Comparison of ENCODE assay signal across 1 cellular context in the genomic region with DNA sequence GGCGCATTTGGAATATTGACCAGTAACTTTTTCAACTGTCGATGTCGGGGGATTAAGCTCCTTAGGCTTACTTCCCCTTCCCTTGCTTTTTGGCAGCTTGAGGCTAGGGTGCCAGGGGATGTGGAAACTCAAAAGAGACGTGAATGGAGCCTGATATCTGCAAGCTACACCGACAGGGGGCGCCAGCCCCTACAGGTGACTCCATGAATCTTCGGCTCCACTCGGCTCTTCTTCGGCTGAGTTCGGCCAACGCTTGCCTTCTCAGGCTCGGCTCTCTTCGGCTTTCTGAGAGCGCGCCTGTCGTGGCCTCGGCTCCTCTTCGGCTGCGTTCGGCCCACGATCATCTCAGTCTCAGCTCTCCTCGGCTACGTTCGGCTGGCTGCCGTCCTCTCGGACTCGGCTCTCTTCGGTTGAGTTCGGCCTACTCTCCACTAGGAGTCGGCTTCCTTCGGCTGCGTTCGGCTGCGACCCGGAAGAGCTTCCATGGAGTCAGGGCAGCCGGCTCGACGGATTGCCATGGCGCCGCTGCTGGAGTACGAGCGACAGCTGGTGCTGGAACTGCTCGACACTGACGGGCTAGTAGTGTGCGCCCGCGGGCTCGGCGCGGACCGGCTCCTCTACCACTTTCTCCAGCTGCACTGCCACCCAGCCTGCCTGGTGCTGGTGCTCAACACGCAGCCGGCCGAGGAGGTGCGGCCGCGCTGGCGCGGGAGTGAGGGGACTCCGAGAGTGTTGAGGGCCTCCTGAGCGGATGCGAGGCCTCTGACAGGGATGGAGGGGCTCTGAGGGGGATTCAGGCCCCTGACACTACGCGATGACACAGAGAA.
TF ChIP-seq lines count a peak whose summit lies in the region.

Gene ERCC4 (plus strand): TSS at position 472 of the 827 bp plus-strand sequence. CDS start 12 bp downstream, at position 484.

TF ChIP-seq in GM12878, 131 proteins besides CTCF, POLR2A, EP300 and RAD21 (continued from another document):
- TF ChIP-seq REST (IDR thresholded peaks at IDR 0.05; ENCODE audit: low read depth, low read length) (no peak), HDGF (IDR thresholded peaks at IDR 0.05) (peak; percentile 96), MAX (IDR thresholded peaks at IDR 0.05; ENCODE audit: low read depth, low read length) (0 out of 2 replicates have a peak, but pooled peaks have one; percentile 36), NFXL1 (IDR thresholded peaks at IDR 0.05; ENCODE audit: borderline replicate concordance) (no peak), NBN (IDR thresholded peaks at IDR 0.05) (peak; percentile 66; the same call in 1 of the 2 replicates), SREBF2 (IDR thresholded peaks at IDR 0.05; ENCODE audit: low read length) (no peak), SREBF1 (IDR thresholded peaks at IDR 0.05; ENCODE audit: low read length) (peak; percentile 23; the same call in 1 of the 2 replicates), MTA2 (IDR thresholded peaks at IDR 0.05; ENCODE audit: low read depth) (peak; percentile 63), BHLHE40 (IDR thresholded peaks at IDR 0.05; ENCODE audit: borderline replicate concordance in 1 of 2, low read depth in 2 of 2, low read length in 1 of 2) (peak in 1 of 2 experiments; percentile 15; a peak in 1 of 4 replicates), ETV6 (conservative IDR thresholded peaks at IDR 0.05 in 1 of 2, IDR thresholded peaks at IDR 0.05 in 1 of 2; ENCODE audit: borderline replicate concordance in 1 of 2, low read depth in 1 of 2) (no peak), TCF12 (IDR thresholded peaks at IDR 0.05; ENCODE audit: low read depth, low read length) (peak; percentile 71), STAT1 (conservative IDR thresholded peaks at IDR 0.05) (peak; percentile 71; the same call in 1 of the 2 replicates), NR2C1 (IDR thresholded peaks at IDR 0.05) (peak; percentile 96), CHD2 (IDR thresholded peaks at IDR 0.05; ENCODE audit: borderline replicate concordance, low read depth, low read length) (no peak), RELB (IDR thresholded peaks at IDR 0.05; ENCODE audit: low read depth) (peak; percentile 59), KAT2A (conservative IDR thresholded peaks at IDR 0.05; ENCODE audit: control insufficient read depth, low read depth, low read length) (no peak), NRF1 (conservative IDR thresholded peaks at IDR 0.05; ENCODE audit: low read depth, low read length) (no peak), RB1 (IDR thresholded peaks at IDR 0.05; ENCODE audit: borderline replicate concordance) (peak; percentile 54), SMARCA5 (IDR thresholded peaks at IDR 0.05) (peak; percentile 90), ZNF384 (IDR thresholded peaks at IDR 0.05; ENCODE audit: borderline replicate concordance, low read depth, low read length) (no peak), ZNF207 (IDR thresholded peaks at IDR 0.05; ENCODE audit: borderline replicate concordance) (peak; percentile 68; the same call in 1 of the 2 replicates), IKZF1 (conservative IDR thresholded peaks at IDR 0.05) (peak; percentile 67), ZZZ3 (IDR thresholded peaks at IDR 0.05; ENCODE audit: control insufficient read depth, insufficient read length, low read depth) (no peak)
- TF ChIP-seq, protein P1, sequence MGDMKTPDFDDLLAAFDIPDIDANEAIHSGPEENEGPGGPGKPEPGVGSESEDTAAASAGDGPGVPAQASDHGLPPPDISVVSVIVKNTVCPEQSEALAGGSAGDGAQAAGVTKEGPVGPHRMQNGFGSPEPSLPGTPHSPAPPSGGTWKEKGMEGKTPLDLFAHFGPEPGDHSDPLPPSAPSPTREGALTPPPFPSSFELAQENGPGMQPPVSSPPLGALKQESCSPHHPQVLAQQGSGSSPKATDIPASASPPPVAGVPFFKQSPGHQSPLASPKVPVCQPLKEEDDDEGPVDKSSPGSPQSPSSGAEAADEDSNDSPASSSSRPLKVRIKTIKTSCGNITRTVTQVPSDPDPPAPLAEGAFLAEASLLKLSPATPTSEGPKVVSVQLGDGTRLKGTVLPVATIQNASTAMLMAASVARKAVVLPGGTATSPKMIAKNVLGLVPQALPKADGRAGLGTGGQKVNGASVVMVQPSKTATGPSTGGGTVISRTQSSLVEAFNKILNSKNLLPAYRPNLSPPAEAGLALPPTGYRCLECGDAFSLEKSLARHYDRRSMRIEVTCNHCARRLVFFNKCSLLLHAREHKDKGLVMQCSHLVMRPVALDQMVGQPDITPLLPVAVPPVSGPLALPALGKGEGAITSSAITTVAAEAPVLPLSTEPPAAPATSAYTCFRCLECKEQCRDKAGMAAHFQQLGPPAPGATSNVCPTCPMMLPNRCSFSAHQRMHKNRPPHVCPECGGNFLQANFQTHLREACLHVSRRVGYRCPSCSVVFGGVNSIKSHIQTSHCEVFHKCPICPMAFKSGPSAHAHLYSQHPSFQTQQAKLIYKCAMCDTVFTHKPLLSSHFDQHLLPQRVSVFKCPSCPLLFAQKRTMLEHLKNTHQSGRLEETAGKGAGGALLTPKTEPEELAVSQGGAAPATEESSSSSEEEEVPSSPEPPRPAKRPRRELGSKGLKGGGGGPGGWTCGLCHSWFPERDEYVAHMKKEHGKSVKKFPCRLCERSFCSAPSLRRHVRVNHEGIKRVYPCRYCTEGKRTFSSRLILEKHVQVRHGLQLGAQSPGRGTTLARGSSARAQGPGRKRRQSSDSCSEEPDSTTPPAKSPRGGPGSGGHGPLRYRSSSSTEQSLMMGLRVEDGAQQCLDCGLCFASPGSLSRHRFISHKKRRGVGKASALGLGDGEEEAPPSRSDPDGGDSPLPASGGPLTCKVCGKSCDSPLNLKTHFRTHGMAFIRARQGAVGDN (IDR thresholded peaks at IDR 0.05) = no peak
- TF ChIP-seq, protein P2, sequence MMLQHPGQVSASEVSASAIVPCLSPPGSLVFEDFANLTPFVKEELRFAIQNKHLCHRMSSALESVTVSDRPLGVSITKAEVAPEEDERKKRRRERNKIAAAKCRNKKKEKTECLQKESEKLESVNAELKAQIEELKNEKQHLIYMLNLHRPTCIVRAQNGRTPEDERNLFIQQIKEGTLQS (IDR thresholded peaks at IDR 0.05; ENCODE audit: borderline replicate concordance, extremely low read depth, low read depth, low read length) = no peak
- TF ChIP-seq, protein P3, sequence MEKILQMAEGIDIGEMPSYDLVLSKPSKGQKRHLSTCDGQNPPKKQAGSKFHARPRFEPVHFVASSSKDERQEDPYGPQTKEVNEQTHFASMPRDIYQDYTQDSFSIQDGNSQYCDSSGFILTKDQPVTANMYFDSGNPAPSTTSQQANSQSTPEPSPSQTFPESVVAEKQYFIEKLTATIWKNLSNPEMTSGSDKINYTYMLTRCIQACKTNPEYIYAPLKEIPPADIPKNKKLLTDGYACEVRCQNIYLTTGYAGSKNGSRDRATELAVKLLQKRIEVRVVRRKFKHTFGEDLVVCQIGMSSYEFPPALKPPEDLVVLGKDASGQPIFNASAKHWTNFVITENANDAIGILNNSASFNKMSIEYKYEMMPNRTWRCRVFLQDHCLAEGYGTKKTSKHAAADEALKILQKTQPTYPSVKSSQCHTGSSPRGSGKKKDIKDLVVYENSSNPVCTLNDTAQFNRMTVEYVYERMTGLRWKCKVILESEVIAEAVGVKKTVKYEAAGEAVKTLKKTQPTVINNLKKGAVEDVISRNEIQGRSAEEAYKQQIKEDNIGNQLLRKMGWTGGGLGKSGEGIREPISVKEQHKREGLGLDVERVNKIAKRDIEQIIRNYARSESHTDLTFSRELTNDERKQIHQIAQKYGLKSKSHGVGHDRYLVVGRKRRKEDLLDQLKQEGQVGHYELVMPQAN (conservative IDR thresholded peaks at IDR 0.05) = peak; percentile 91
